ENCODE assay signal across 8 cellular contexts in the genomic region with DNA sequence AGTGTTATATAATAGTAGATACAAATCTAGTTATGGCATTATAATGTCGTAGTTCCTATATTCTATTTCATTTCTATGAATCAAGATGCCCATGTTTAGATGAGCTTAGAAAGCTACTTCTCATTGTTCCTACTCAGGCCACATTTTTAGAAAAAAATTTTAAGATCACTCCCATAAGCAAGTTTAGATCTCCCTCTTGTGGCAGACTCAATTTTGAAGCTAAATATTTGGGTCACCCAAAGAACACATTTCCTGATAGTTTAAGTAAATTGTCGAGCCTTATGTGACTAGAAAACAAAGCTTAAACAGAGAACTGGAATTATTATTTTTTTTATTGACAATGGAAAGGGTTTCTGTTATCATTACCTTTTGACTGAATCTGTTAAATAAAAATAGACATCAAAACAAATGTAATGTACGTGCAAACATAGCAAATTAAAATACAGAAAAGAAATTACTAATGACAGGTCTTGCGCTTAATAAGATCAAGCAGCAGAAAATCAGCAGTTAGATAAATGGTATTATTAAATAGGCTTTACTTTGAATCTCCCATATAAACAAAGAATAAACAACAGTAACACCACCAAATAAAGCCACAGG.
DNase-seq lines count a peak whose midpoint lies in the region; ATAC-seq and TF ChIP-seq lines count a peak whose summit lies in the region.

No MANE protein-coding gene starts in this region.

- TF ChIP-seq CTCF in GM13977 (IDR thresholded peaks at IDR 0.05; ENCODE audit: extremely low read depth, insufficient read depth, missing control alignments) (peak; percentile 36), VCaP (conservative IDR thresholded peaks at IDR 0.05) (peak; percentile 78)
- no peak for TF ChIP-seq CTCF in CD8-positive, alpha-beta T cell (IDR thresholded peaks at IDR 0.05)

- H3K27me3 Mint-ChIP-seq in CD8-positive, alpha-beta T cell (ENCODE audit: low read depth), result no peaks in the 10 kb centered on the region

- H3K36me3 ChIP-seq in CD8-positive, alpha-beta T cell (ENCODE audit: insufficient read depth, low read length), result no peaks in the 10 kb centered on the region

- no peak overlapping the region for H3K4me3 Mint-ChIP-seq in CD8-positive, alpha-beta T cell

- no peak overlapping the region for H3K27ac Mint-ChIP-seq in CD8-positive, alpha-beta T cell

- peaks cover 5% of the 10 kb centered on the region for H3K9me3 Mint-ChIP-seq in CD8-positive, alpha-beta T cell

- intact Hi-C loops in CD8-positive, alpha-beta T cell (cut with DNase I, micrococcal nuclease), result no loop called here

- ATAC-seq in HG03108 (IDR thresholded peaks at IDR 0.05; ENCODE audit: unreplicated experiment) (no peak), HG03280 (IDR thresholded peaks at IDR 0.05; ENCODE audit: unreplicated experiment) (no peak), HG02938 (IDR thresholded peaks at IDR 0.05; ENCODE audit: unreplicated experiment) (no peak)
- no peak for ATAC-seq in CD8-positive, alpha-beta T cell

- no peaks in the 10 kb centered on the region for H3K27me3 ChIP-seq in CD8-positive, alpha-beta T cell (ENCODE audit: insufficient read depth, low read length)

- H3K27ac ChIP-seq in VCaP, result peak overlapping the region; percentile 27
- no peak overlapping the region for H3K27ac ChIP-seq in CD8-positive, alpha-beta T cell (ENCODE audit: low read depth, low read length)

- POLR2A ChIA-PET in CD8-positive, alpha-beta T cell (lab: Charles Lee), result no interaction called here

- no peaks in the 10 kb centered on the region for H3K36me3 Mint-ChIP-seq in CD8-positive, alpha-beta T cell

- no peaks in the 10 kb centered on the region for H3K4me1 ChIP-seq in CD8-positive, alpha-beta T cell (ENCODE audit: insufficient read depth, low read length)

- DNase-seq in GM13977 (ENCODE audit: low spot score) (no peak), NCI-H2029 (lab: John Stamatoyannopoulos, UW) (peak; percentile 31), kidney tubule cell (ENCODE audit: low spot score) (peak; percentile 41)
- DNase-seq in CD8-positive, alpha-beta T cell, result no peak

- no peaks in the 10 kb centered on the region for H3K9me3 ChIP-seq in CD8-positive, alpha-beta T cell (ENCODE audit: low read length)

- CTCF ChIA-PET in CD8-positive, alpha-beta T cell (lab: Charles Lee), result interaction anchor here (0.6 kb wide), 1 partner anchor 219 kb away, joined by 5 read pairs; no protein-coding TSS in a partner anchor

- no peak overlapping the region for H3K4me3 ChIP-seq in CD8-positive, alpha-beta T cell (ENCODE audit: low read depth, low read length)

- no peaks in the 10 kb centered on the region for H3K4me1 Mint-ChIP-seq in CD8-positive, alpha-beta T cell (ENCODE audit: low read depth)

- in situ Hi-C loops in GM13977 (cut with MboI; ENCODE audit: low pct_unique_long_range_greater_than_20kb, low sequenced_read_pairs, unreplicated experiment), result no loop called here

Comparison
In these comparisons a context has a peak if more than half of its experiments do, and no peak if none do; other contexts are left out.
1. DNase-seq: peak in NCI-H2029 (single experiment) and kidney tubule cell (single experiment); none in GM13977 (single experiment) and CD8-positive, alpha-beta T cell (0 of 7).